Comparison of ENCODE assay signal across 8 cellular contexts in the genomic region with DNA sequence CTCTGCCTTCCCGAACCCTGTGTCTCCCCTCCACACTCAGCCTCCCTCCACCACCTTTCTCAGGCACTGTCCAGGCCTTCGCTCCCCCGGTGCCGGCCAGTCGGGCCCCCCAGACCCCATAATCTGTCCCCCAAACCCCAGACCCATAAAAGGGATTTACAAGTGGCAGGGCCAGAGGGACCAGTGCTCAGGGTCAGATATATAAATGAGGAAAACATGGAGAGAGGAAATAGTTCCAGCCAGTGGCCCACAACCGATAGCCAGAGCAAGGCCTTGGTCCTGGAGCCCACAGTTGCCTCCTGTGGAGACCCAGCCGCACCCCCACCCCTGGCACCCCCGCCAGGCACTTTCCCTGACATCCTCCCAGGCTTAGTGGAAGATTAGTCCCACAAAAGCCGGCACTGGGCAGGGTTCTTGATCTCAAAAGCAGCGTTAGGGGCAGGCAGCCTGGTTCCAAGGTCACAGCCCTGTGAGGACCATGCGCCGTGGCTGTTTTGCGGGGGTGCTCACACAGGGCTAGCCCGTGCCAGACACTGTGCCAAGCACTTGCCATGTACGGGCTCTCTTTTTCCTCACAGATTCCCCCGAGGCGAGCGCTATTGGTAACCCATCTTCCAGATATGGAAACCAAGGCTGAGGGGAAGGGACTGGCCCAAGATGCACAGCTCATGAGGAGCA. TPM values are rescaled to one million over a fixed set of nuclear protein-coding genes. Genes with fewer than 3 reads are reported as not detected.
DNase-seq lines count a peak whose midpoint lies in the region; ATAC-seq, FAIRE-seq and TF ChIP-seq lines count a peak whose summit lies in the region.

No MANE protein-coding gene starts in this region.

- peak overlapping the region; percentile 76 for H2AFZ ChIP-seq in K562 (ENCODE audit: low read depth, low read length)

- H3K4me3 ChIP-seq in K562 = peak overlapping the region; percentile 48
- peak overlapping the region; percentile 23 to 44 (median 37) for H3K4me3 ChIP-seq in right lobe of liver

- H4K20me1 ChIP-seq in K562 (replicated peaks; ENCODE audit: control insufficient read depth, insufficient read depth, low read length) = peaks cover 16% of the 10 kb centered on the region; the same call in 1 of the 2 replicates

- CTCF ChIA-PET in activated CD4-positive, alpha-beta T cell treated with anti-CD3 and anti-CD28 coated beads for 36 hours (lab: Charles Lee) = interaction anchor here (0.7 to 2.0 kb wide), 2 partner anchors 24 to 117 kb away, joined by 4 to 5 read pairs; no protein-coding TSS in a partner anchor
- CTCF ChIA-PET in K562 (lab: Yijun Ruan, JAX; ENCODE audit: low intra/inter-chr PET ratio) = no interaction called here

- TF ChIP-seq RAD21 in K562 (CRISPR knock-in tag; conservative IDR thresholded peaks at IDR 0.05 in 1 of 2, IDR thresholded peaks at IDR 0.05 in 1 of 2) = no peak

- H3K27me3 Mint-ChIP-seq in activated CD4-positive, alpha-beta T cell treated with anti-CD3 and anti-CD28 coated beads for 36 hours = peaks cover 18% of the 10 kb centered on the region

- H3K4me1 ChIP-seq in K562 (replicated peaks in 1 of 2; ENCODE audit: control insufficient read depth in 2 of 2, insufficient read depth in 2 of 2, low read length in 2 of 2) (peaks cover 30 to 80% of the 10 kb centered on the region in 2 experiments; a peak in 4 of 5 replicates), right lobe of liver (peaks cover 0 to 10% (median 0%) of the 10 kb centered on the region in 4 donors)

- H3K9ac ChIP-seq in K562 (ENCODE audit: insufficient read depth in 1 of 2, low read depth in 2 of 2, low read length in 2 of 2) = peak overlapping the region; percentile 46 to 92

- H3K79me2 ChIP-seq in K562 (ENCODE audit: control insufficient read depth, insufficient read depth, low read length) = peaks cover 35% of the 10 kb centered on the region

- no peak for TF ChIP-seq POLR2A in K562 (conservative IDR thresholded peaks at IDR 0.05)
- TF ChIP-seq POLR2A in right lobe of liver (IDR thresholded peaks at IDR 0.05) = no peak

- peak overlapping the region; percentile 63 for H3K4me2 ChIP-seq in K562 (ENCODE audit: insufficient read depth, low read length)

- H3K9me3 ChIP-seq in K562 (replicated peaks; ENCODE audit: control insufficient read depth, insufficient read depth, low read depth, low read length) (no peaks in the 10 kb centered on the region), right lobe of liver (no peaks in the 10 kb centered on the region)

- H3K36me3 ChIP-seq in K562 (ENCODE audit: control insufficient read depth, insufficient read depth, low read length) (peaks cover under 1% of the 10 kb centered on the region; the same call in 2 of the 3 replicates), right lobe of liver (no peaks in the 10 kb centered on the region)

- POLR2A ChIA-PET in activated CD4-positive, alpha-beta T cell treated with anti-CD3 and anti-CD28 coated beads for 36 hours (lab: Charles Lee) = no interaction called here
- POLR2A ChIA-PET in K562 (lab: Yijun Ruan, JAX) = interaction anchor here (0.5 kb wide), 1 partner anchor 370 kb away, joined by 3 read pairs; no protein-coding TSS in a partner anchor

- no peak for TF ChIP-seq CTCF in K562 (IDR thresholded peaks at IDR 0.05 in 2 of 3, conservative IDR thresholded peaks at IDR 0.05 in 1 of 3; ENCODE audit: insufficient read depth in 2 of 3, low read depth in 1 of 3, low read length in 3 of 3)
- TF ChIP-seq CTCF in right lobe of liver (IDR thresholded peaks at IDR 0.05) = no peak

- H3K27ac ChIP-seq in K562 (ENCODE audit: extremely low read depth, low read depth, low read length) (peak overlapping the region; percentile 76), right lobe of liver (peak overlapping the region; percentile 58 to 85 (median 66)), temporal lobe (ENCODE audit: low read depth, low read length) (peak overlapping the region; percentile 88)

- no TSS peak for BruUV-seq in K562 (replicated peaks; lab: Mats Ljungman, UMichigan)

- intact Hi-C loops in activated CD4-positive, alpha-beta T cell treated with anti-CD3 and anti-CD28 coated beads for 36 hours (cut with DNase I, micrococcal nuclease) = loop anchor here (2.0 to 10.0 kb wide), 3 partner anchors 19 to 115 kb away; no protein-coding TSS in a partner anchor
- intact Hi-C loops in K562 (cut with micrococcal nuclease) (loop anchor here (1.0 to 10.0 kb wide), 2 partner anchors 117 to 223 kb away; no protein-coding TSS in a partner anchor), right lobe of liver (cut with DNase I) (no loop called here)

- no peaks in the 10 kb centered on the region for H3K36me3 Mint-ChIP-seq in activated CD4-positive, alpha-beta T cell treated with anti-CD3 and anti-CD28 coated beads for 36 hours (ENCODE audit: low read depth)

- in situ Hi-C loops in K562 (cut with MboI) = no loop called here

- 66% methylated on average over 8 of the region's 18 CpGs for WGBS in K562 (ENCODE audit: insufficient coverage, low coverage, missing lambda C conversion rate)
- WGBS in right lobe of liver (ENCODE audit: insufficient coverage, low coverage, low lambda C conversion rate, missing lambda C conversion rate) = 35% methylated on average over 8 of the region's 18 CpGs

- peak; percentile 11 for FAIRE-seq in K562 (lab: Jason Lieb, UNC)

- no peak overlapping the region for H3K27ac Mint-ChIP-seq in activated CD4-positive, alpha-beta T cell treated with anti-CD3 and anti-CD28 coated beads for 36 hours

- no peaks in the 10 kb centered on the region for H3K9me1 ChIP-seq in K562 (ENCODE audit: control insufficient read depth, insufficient read depth, low read length)

- no peak for TF ChIP-seq EP300 in K562 (IDR thresholded peaks at IDR 0.05; ENCODE audit: low read length)

- ATAC-seq in activated CD4-positive, alpha-beta T cell treated with anti-CD3 and anti-CD28 coated beads for 36 hours = no peak
- ATAC-seq in K562 = no peak
- ATAC-seq in right lobe of liver = no peak
- ATAC-seq in GM21515 (IDR thresholded peaks at IDR 0.05; ENCODE audit: unreplicated experiment) = no peak

- H3K4me1 Mint-ChIP-seq in activated CD4-positive, alpha-beta T cell treated with anti-CD3 and anti-CD28 coated beads for 36 hours = peaks cover 10% of the 10 kb centered on the region

- H3K27me3 ChIP-seq in K562 (ENCODE audit: control insufficient read depth in 2 of 2, insufficient read depth in 2 of 2, low read length in 2 of 2) = no peaks in the 10 kb centered on the region
- no peaks in the 10 kb centered on the region for H3K27me3 ChIP-seq in right lobe of liver

- no peaks in the 10 kb centered on the region for H3K9me3 Mint-ChIP-seq in activated CD4-positive, alpha-beta T cell treated with anti-CD3 and anti-CD28 coated beads for 36 hours (ENCODE audit: low read depth)

- peak overlapping the region; percentile 70 for H3K4me3 Mint-ChIP-seq in activated CD4-positive, alpha-beta T cell treated with anti-CD3 and anti-CD28 coated beads for 36 hours

- DNase-seq in activated CD4-positive, alpha-beta T cell treated with anti-CD3 and anti-CD28 coated beads for 36 hours = no peak
- no peak for DNase-seq in activated CD4-positive, alpha-beta T cell treated with anti-CD3 and anti-CD28 coated beads for 48 hours
- DNase-seq in K562 (ENCODE audit: extremely low read depth in 1 of 4, low spot score in 3 of 4) (no peak), right lobe of liver (no peak), NCI-H1436 treated with DMSO at 0.1 percent for 48 hours (lab: John Stamatoyannopoulos, UW) (no peak)
- DNase-seq in stimulated activated CD8-positive, alpha-beta memory T cell treated with anti-CD3 and anti-CD28 coated beads, Interleukin-4, amount 100 ng/mL, for 48 hours = no peak

TF ChIP-seq in K562, 482 proteins besides CTCF, POLR2A, EP300 and RAD21 (continues in another document):
- TF ChIP-seq MYC (IDR thresholded peaks at IDR 0.05; ENCODE audit: low read depth, low read length) = no peak
- no peak for TF ChIP-seq MYC (CRISPR knock-in tag; IDR thresholded peaks at IDR 0.05; ENCODE audit: borderline replicate concordance, low read depth)
- 0 out of 2 replicates have a peak, but pooled peaks have one; percentile 3 for TF ChIP-seq CC2D1A (IDR thresholded peaks at IDR 0.05)
- no peak for TF ChIP-seq ARID2 (IDR thresholded peaks at IDR 0.05)
- no peak for TF ChIP-seq ZNF77 (CRISPR knock-in tag; IDR thresholded peaks at IDR 0.05)
- TF ChIP-seq, protein P1, sequence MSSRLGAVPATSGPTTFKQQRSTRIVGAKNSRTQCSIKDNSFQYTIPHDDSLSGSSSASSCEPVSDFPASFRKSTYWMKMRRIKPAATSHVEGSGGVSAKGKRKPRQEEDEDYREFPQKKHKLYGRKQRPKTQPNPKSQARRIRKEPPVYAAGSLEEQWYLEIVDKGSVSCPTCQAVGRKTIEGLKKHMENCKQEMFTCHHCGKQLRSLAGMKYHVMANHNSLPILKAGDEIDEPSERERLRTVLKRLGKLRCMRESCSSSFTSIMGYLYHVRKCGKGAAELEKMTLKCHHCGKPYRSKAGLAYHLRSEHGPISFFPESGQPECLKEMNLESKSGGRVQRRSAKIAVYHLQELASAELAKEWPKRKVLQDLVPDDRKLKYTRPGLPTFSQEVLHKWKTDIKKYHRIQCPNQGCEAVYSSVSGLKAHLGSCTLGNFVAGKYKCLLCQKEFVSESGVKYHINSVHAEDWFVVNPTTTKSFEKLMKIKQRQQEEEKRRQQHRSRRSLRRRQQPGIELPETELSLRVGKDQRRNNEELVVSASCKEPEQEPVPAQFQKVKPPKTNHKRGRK (tag; IDR thresholded peaks at IDR 0.05) = no peak
- no peak for TF ChIP-seq ZNF644 (tag; IDR thresholded peaks at IDR 0.05; ENCODE audit: low read depth)

RNA-seq across cellular contexts. Expression of a gene that starts 1.1 kb away (rescaled TPM):
- 1 to 10 TPM; 3.1 to 4.6 TPM for total RNA-seq in activated CD4-positive, alpha-beta T cell treated with anti-CD3 and anti-CD28 coated beads for 36 hours
- total RNA-seq in K562 (2011; cell fraction: chromatin; rRNA removed; ENCODE audit: low replicate concordance) = 63.2 and 146 TPM in 2 replicates
- total RNA-seq in K562 (2011; cell fraction: nucleolus; rRNA removed) = 60.7 and 67.2 TPM in 2 replicates
- total RNA-seq in K562 (2011; cell fraction: nucleoplasm; rRNA removed) = 60.1 and 91.1 TPM in 2 replicates
- total RNA-seq in K562 (2014; rRNA removed) = 10.6 and 17.2 TPM in 2 replicates
- 8.4 and 11.2 TPM in 2 replicates for total RNA-seq in K562 (2014; rRNA removed; fragmentation: Illumina TruSeq; extraction: Trizol)
- total RNA-seq in K562 (2015; rRNA removed; fragmentation: Illumina TruSeq; extraction: Trizol) = 18.6 and 18.8 TPM in 2 replicates
- total RNA-seq in K562 (2021) = 28.1 and 28.2 TPM in 2 replicates
- polyA plus RNA-seq in K562 (2011; rRNA removed) = 14.0 and 18.1 TPM in 2 replicates
- polyA plus RNA-seq in K562 (2011; cell fraction: cytosol; rRNA removed) = 16.9 and 18.1 TPM in 2 replicates
- 98.5 and 119 TPM in 2 replicates for polyA plus RNA-seq in K562 (2011; cell fraction: nucleus; rRNA removed)
- 27.6 and 28.7 TPM in 2 replicates for polyA plus RNA-seq in K562 (2012)
- polyA plus RNA-seq in K562 (2014; fragmentation: Illumina TruSeq; extraction: Trizol) = 28.8 and 33.3 TPM in 2 replicates
- under 1 TPM; 0.34 to 0.70 TPM for polyA plus RNA-seq in K562 (2014; fragmentation: Nextera tagmentation; extraction: Ambion mirVana)
- 24.8 and 24.9 TPM in 2 replicates for polyA plus RNA-seq in K562 (2014; rRNA removed)
- 10.0 and 13.0 TPM in 2 replicates for polyA minus RNA-seq in K562 (2011; rRNA and poly(A)+ RNA removed)
- polyA minus RNA-seq in K562 (2011; cell fraction: cytosol; rRNA and poly(A)+ RNA removed) = 16.8 and 20.7 TPM in 2 replicates
- polyA minus RNA-seq in K562 (2011; cell fraction: nucleus; rRNA and poly(A)+ RNA removed) = 24.2 and 31.4 TPM in 2 replicates
- total RNA-seq in right lobe of liver = 10 to 100 TPM; 27.0 to 48.8 (median 29.6) TPM
- total RNA-seq in temporal lobe = 24.1 TPM

Comparison
In these comparisons a context has a peak if more than half of its experiments do, and no peak if none do; other contexts are left out.
1. intact Hi-C loops: an anchor here in activated CD4-positive, alpha-beta T cell treated with anti-CD3 and anti-CD28 coated beads for 36 hours (2.0 to 10.0 kb wide) and K562 (1.0 to 10.0 kb wide); none called in right lobe of liver.